In the genomic region with DNA sequence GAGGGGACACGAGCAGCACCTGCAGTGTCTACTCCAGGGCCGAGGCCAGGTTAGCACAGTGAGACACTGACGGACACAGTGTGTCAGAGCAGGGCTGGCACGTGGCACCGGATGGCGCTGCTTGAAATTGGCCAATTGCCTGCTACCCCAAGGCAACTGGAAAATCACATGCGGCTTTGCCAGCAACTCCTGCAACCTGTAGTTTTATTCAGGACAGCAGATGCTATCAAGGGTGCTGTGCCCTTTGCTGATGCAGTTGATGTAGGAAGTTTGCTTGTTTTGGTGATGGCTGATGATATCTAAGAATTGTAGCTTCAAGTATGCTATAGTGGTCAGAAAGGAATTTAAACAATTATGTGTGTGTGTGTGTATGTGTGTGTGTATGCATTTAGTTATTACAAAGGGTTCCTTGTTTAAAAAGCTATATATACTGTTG, we compare ENCODE assay signal across 10 cellular contexts. TPM values are rescaled to one million over a fixed set of nuclear protein-coding genes. Genes with fewer than 3 reads are reported as not detected.
A peak's percentile ranks its signal among the peaks of the same experiment; 100 is the strongest.
DNase-seq lines count a peak whose midpoint lies in the region; FAIRE-seq and TF ChIP-seq lines count a peak whose summit lies in the region.
"Had no signal": no experiment of that assay in that cellular context is flagged by ENCODE, and none has a peak within 500 bp of the region (broad histone marks: within the 10 kb centered on the region; RNA-seq: fewer than 3 reads in every experiment).

No MANE protein-coding gene starts in this region.

- H3K4me3 Mint-ChIP-seq in type B pancreatic cell: peak overlapping the region; percentile 65

- no peaks in the 10 kb centered on the region for H3K9me3 ChIP-seq in keratinocyte (ENCODE audit: control insufficient read depth, low read depth, low read length)

- H3K4me1 Mint-ChIP-seq in type B pancreatic cell (ENCODE audit: unreplicated experiment): peaks cover 61% of the 10 kb centered on the region

- peaks cover 9% of the 10 kb centered on the region for H3K9me3 Mint-ChIP-seq in type B pancreatic cell

- dilution Hi-C loops in keratinocyte (cut with MboI; ENCODE audit: extremely low pct_ligation_motif_present, low sequenced_read_pairs): no loop called here

- H3K36me3 Mint-ChIP-seq in type B pancreatic cell: peaks cover 23% of the 10 kb centered on the region

- H3K9me1 ChIP-seq in keratinocyte (ENCODE audit: control insufficient read depth, extremely low read depth, insufficient read depth, low read length): no peaks in the 10 kb centered on the region

- H3K4me2 ChIP-seq in keratinocyte (ENCODE audit: control insufficient read depth, extremely low read depth, insufficient read depth, low read depth, low read length): peak overlapping the region; percentile 2

- H3K27ac ChIP-seq in brain microvascular endothelial cell: peak overlapping the region; percentile 68
- no peak overlapping the region for H3K27ac ChIP-seq in keratinocyte (ENCODE audit: control insufficient read depth, insufficient read depth, low read length)

- H3K27me3 ChIP-seq in brain microvascular endothelial cell (replicated peaks): no peaks in the 10 kb centered on the region
- no peaks in the 10 kb centered on the region for H3K27me3 ChIP-seq in keratinocyte (ENCODE audit: control insufficient read depth, extremely low read depth, insufficient read depth, low read length)

- H3K36me3 ChIP-seq in brain microvascular endothelial cell (replicated peaks) (no peaks in the 10 kb centered on the region), keratinocyte (ENCODE audit: control insufficient read depth in 2 of 2, extremely low read depth in 1 of 2, insufficient read depth in 2 of 2, low read length in 2 of 2) (no peaks in the 10 kb centered on the region)

- H3K4me1 ChIP-seq in keratinocyte (ENCODE audit: control insufficient read depth, extremely low read depth, insufficient read depth, low read length): peaks cover 38% of the 10 kb centered on the region

- no peak for FAIRE-seq in keratinocyte (lab: Jason Lieb, UNC)

- H2AFZ ChIP-seq in keratinocyte (ENCODE audit: control insufficient read depth, low read length): no peak overlapping the region

- H3K27me3 Mint-ChIP-seq in type B pancreatic cell: no peaks in the 10 kb centered on the region
- H3K27me3 Mint-ChIP-seq: progenitor cell of endocrine pancreas had no signal

- no peaks in the 10 kb centered on the region for H3K79me2 ChIP-seq in keratinocyte (ENCODE audit: control insufficient read depth, insufficient read depth, low read length)

- no peak overlapping the region for H3K9ac ChIP-seq in keratinocyte (ENCODE audit: control insufficient read depth, extremely low read depth, insufficient read depth, low read length)

- peak overlapping the region; percentile 84 for H3K27ac Mint-ChIP-seq in type B pancreatic cell
- H3K27ac Mint-ChIP-seq: progenitor cell of endocrine pancreas had no signal

- in situ Hi-C loops in brain microvascular endothelial cell (cut with HindIII; ENCODE audit: low pct_ligation_motif_present, low sequenced_read_pairs): no loop called here

- TF ChIP-seq CTCF in brain microvascular endothelial cell (IDR thresholded peaks at IDR 0.05; ENCODE audit: low read depth, low read length, missing control alignments) (no peak), keratinocyte (optimal IDR thresholded peaks at IDR 0.05 in 1 of 3, IDR thresholded peaks at IDR 0.05 in 1 of 3, conservative IDR thresholded peaks at IDR 0.05 in 1 of 3; ENCODE audit: extremely low read depth in 1 of 3, insufficient read depth in 2 of 3, low read length in 3 of 3) (peak in 1 of 3 experiments; percentile 27), type B pancreatic cell (conservative IDR thresholded peaks at IDR 0.05) (no peak)

- H3K4me3 ChIP-seq in brain microvascular endothelial cell (ENCODE audit: low read depth, low read length) (no peak overlapping the region), keratinocyte (ENCODE audit: control insufficient read depth in 2 of 3, extremely low read depth in 1 of 3, insufficient read depth in 2 of 3, low read depth in 1 of 3, low read length in 3 of 3) (no peak overlapping the region)

- no peaks in the 10 kb centered on the region for H4K20me1 ChIP-seq in keratinocyte (ENCODE audit: control insufficient read depth, extremely low read depth, insufficient read depth, low read length)

- DNase-seq in NCI-H1417 (lab: John Stamatoyannopoulos, UW) (peak in 2 of 3 experiments; percentile 17 to 52), NCI-H1417 treated with DMSO at 0.1 percent for 48 hours (lab: John Stamatoyannopoulos, UW) (no peak), brain microvascular endothelial cell (peak; percentile 49), keratinocyte (ENCODE audit: low read depth, low spot score) (peak; percentile 13), type B pancreatic cell (ENCODE audit: extremely low spot score, unreplicated experiment) (no peak), HPDE6-E6E7 (ENCODE audit: extremely low spot score) (no peak), T1000 (lab: John Stamatoyannopoulos, UW) (no peak), NCI-H146 treated with DMSO at 0.1 percent for 48 hours (lab: John Stamatoyannopoulos, UW; ENCODE audit: unreplicated experiment) (no peak)
- DNase-seq: T-helper 1 cell had no signal

RNA-seq across cellular contexts. Expression of a gene that starts 25.9 kb away (rescaled TPM):
- 40.1 to 51.9 TPM (median 41.2 TPM) in 3 replicates for polyA plus RNA-seq in keratinocyte
- polyA plus RNA-seq in keratinocyte (2011; ENCODE audit: low read depth): 23.9 TPM
- polyA plus RNA-seq in keratinocyte (2011; cell fraction: cytosol; rRNA removed): 24.1 and 30.0 TPM in 2 replicates
- 46.3 and 52.2 TPM in 2 replicates for polyA plus RNA-seq in keratinocyte (2011; cell fraction: nucleus; rRNA removed)
- polyA plus RNA-seq in keratinocyte (2012; ENCODE audit: low replicate concordance): 22.9 and 44.3 TPM in 2 replicates
- polyA minus RNA-seq in keratinocyte: 73.2 to 137 TPM (median 135 TPM) in 3 replicates
- polyA minus RNA-seq in keratinocyte (2011; cell fraction: cytosol; rRNA and poly(A)+ RNA removed): 60.0 TPM
- polyA minus RNA-seq in keratinocyte (2011; cell fraction: nucleus; rRNA and poly(A)+ RNA removed): 57.0 and 88.8 TPM in 2 replicates
- 44.8 and 46.8 TPM in 2 replicates for total RNA-seq in type B pancreatic cell (ENCODE audit: low replicate concordance)

Comparison
In these comparisons a context has a peak if more than half of its experiments do, and no peak if none do; other contexts are left out.
1. DNase-seq: peak in NCI-H1417 (2 of 3), brain microvascular endothelial cell (single experiment) and keratinocyte (single experiment); none in NCI-H1417 treated with DMSO at 0.1 percent for 48 hours (single experiment), type B pancreatic cell (single experiment), HPDE6-E6E7 (single experiment), T1000 (single experiment) and NCI-H146 treated with DMSO at 0.1 percent for 48 hours (single experiment).